1 cellular context compared by ENCODE assay signal in the genomic region with DNA sequence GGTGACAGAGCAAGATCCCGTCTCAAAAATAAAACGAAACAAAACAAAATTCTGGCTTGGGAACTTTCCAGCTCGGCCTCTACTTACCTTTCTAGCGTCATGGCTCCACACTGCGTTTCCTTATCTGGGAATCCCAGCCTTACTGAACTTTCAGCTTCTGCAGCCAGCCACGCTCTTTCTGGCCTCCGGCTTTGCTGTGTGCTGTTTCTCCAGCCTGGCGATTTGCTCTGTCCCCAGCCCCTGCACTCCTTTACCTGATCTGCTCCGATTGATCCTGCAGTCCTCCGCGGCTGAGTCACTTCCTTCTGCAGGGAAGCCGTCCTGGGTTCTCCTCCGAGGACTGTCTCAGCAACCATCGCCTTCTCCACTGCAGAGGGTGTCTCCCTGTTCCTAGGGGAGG.
TF ChIP-seq lines count a peak whose summit lies in the region.

No MANE protein-coding gene starts in this region.

TF ChIP-seq in K562, 482 proteins besides CTCF, POLR2A, EP300 and RAD21 (continued from another document and continues in another):
- TF ChIP-seq, protein P1, sequence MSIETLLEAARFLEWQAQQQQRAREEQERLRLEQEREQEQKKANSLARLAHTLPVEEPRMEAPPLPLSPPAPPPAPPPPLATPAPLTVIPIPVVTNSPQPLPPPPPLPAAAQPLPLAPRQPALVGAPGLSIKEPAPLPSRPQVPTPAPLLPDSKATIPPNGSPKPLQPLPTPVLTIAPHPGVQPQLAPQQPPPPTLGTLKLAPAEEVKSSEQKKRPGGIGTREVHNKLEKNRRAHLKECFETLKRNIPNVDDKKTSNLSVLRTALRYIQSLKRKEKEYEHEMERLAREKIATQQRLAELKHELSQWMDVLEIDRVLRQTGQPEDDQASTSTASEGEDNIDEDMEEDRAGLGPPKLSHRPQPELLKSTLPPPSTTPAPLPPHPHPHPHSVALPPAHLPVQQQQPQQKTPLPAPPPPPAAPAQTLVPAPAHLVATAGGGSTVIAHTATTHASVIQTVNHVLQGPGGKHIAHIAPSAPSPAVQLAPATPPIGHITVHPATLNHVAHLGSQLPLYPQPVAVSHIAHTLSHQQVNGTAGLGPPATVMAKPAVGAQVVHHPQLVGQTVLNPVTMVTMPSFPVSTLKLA (conservative IDR thresholded peaks at IDR 0.05): peak in 1 of 2 experiments; percentile 19; a peak in 1 of 4 replicates
- TF ChIP-seq, protein P2, sequence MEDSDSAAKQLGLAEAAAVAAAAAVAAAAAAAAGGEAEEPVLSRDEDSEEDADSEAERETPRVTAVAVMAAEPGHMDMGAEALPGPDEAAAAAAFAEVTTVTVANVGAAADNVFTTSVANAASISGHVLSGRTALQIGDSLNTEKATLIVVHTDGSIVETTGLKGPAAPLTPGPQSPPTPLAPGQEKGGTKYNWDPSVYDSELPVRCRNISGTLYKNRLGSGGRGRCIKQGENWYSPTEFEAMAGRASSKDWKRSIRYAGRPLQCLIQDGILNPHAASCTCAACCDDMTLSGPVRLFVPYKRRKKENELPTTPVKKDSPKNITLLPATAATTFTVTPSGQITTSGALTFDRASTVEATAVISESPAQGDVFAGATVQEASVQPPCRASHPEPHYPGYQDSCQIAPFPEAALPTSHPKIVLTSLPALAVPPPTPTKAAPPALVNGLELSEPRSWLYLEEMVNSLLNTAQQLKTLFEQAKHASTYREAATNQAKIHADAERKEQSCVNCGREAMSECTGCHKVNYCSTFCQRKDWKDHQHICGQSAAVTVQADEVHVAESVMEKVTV (CRISPR knock-in tag; IDR thresholded peaks at IDR 0.05): no peak
- TF ChIP-seq ZNF263 (CRISPR knock-in tag; IDR thresholded peaks at IDR 0.05; ENCODE audit: borderline replicate concordance) (peak; percentile 74), MTA3 (IDR thresholded peaks at IDR 0.05; ENCODE audit: borderline replicate concordance) (0 out of 2 replicates have a peak, but pooled peaks have one; percentile 20), MXI1 (IDR thresholded peaks at IDR 0.05; ENCODE audit: low read depth, low read length) (no peak), JUND (IDR thresholded peaks at IDR 0.05; ENCODE audit: borderline replicate concordance, low read depth, low read length) (peak; percentile 59), JUND (tag; IDR thresholded peaks at IDR 0.05; ENCODE audit: borderline replicate concordance, low read depth, low read length) (no peak), CAMTA2 (CRISPR knock-in tag; conservative IDR thresholded peaks at IDR 0.05) (0 out of 2 replicates have a peak, but pooled peaks have one; percentile 35), CREM (IDR thresholded peaks at IDR 0.05; ENCODE audit: low read depth) (peak; percentile 11; the same call in 1 of the 2 replicates), TEAD4 (IDR thresholded peaks at IDR 0.05; ENCODE audit: low read length) (no peak), TEAD4 (CRISPR knock-in tag; IDR thresholded peaks at IDR 0.05; ENCODE audit: borderline replicate concordance) (no peak), ARID1B (IDR thresholded peaks at IDR 0.05) (peak; percentile 67), IRF2 (CRISPR knock-in tag; IDR thresholded peaks at IDR 0.05) (no peak), SMARCA4 (IDR thresholded peaks at IDR 0.05) (0 out of 2 replicates have a peak, but pooled peaks have one; percentile 42), TAL1 (IDR thresholded peaks at IDR 0.05) (peak; percentile 5; the same call in 1 of the 2 replicates), CBFA2T3 (IDR thresholded peaks at IDR 0.05) (peak; percentile 52), ZNF212 (CRISPR knock-in tag; IDR thresholded peaks at IDR 0.05) (no peak), CXXC5 (CRISPR knock-in tag; IDR thresholded peaks at IDR 0.05) (0 out of 2 replicates have a peak, but pooled peaks have one; percentile 51)
- TF ChIP-seq, protein P3, sequence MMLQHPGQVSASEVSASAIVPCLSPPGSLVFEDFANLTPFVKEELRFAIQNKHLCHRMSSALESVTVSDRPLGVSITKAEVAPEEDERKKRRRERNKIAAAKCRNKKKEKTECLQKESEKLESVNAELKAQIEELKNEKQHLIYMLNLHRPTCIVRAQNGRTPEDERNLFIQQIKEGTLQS (IDR thresholded peaks at IDR 0.05): peak; percentile 17; the same call in 1 of the 2 replicates
- TF ChIP-seq, protein P3 (CRISPR knock-in tag; conservative IDR thresholded peaks at IDR 0.05): no peak
- TF ChIP-seq, protein P4, sequence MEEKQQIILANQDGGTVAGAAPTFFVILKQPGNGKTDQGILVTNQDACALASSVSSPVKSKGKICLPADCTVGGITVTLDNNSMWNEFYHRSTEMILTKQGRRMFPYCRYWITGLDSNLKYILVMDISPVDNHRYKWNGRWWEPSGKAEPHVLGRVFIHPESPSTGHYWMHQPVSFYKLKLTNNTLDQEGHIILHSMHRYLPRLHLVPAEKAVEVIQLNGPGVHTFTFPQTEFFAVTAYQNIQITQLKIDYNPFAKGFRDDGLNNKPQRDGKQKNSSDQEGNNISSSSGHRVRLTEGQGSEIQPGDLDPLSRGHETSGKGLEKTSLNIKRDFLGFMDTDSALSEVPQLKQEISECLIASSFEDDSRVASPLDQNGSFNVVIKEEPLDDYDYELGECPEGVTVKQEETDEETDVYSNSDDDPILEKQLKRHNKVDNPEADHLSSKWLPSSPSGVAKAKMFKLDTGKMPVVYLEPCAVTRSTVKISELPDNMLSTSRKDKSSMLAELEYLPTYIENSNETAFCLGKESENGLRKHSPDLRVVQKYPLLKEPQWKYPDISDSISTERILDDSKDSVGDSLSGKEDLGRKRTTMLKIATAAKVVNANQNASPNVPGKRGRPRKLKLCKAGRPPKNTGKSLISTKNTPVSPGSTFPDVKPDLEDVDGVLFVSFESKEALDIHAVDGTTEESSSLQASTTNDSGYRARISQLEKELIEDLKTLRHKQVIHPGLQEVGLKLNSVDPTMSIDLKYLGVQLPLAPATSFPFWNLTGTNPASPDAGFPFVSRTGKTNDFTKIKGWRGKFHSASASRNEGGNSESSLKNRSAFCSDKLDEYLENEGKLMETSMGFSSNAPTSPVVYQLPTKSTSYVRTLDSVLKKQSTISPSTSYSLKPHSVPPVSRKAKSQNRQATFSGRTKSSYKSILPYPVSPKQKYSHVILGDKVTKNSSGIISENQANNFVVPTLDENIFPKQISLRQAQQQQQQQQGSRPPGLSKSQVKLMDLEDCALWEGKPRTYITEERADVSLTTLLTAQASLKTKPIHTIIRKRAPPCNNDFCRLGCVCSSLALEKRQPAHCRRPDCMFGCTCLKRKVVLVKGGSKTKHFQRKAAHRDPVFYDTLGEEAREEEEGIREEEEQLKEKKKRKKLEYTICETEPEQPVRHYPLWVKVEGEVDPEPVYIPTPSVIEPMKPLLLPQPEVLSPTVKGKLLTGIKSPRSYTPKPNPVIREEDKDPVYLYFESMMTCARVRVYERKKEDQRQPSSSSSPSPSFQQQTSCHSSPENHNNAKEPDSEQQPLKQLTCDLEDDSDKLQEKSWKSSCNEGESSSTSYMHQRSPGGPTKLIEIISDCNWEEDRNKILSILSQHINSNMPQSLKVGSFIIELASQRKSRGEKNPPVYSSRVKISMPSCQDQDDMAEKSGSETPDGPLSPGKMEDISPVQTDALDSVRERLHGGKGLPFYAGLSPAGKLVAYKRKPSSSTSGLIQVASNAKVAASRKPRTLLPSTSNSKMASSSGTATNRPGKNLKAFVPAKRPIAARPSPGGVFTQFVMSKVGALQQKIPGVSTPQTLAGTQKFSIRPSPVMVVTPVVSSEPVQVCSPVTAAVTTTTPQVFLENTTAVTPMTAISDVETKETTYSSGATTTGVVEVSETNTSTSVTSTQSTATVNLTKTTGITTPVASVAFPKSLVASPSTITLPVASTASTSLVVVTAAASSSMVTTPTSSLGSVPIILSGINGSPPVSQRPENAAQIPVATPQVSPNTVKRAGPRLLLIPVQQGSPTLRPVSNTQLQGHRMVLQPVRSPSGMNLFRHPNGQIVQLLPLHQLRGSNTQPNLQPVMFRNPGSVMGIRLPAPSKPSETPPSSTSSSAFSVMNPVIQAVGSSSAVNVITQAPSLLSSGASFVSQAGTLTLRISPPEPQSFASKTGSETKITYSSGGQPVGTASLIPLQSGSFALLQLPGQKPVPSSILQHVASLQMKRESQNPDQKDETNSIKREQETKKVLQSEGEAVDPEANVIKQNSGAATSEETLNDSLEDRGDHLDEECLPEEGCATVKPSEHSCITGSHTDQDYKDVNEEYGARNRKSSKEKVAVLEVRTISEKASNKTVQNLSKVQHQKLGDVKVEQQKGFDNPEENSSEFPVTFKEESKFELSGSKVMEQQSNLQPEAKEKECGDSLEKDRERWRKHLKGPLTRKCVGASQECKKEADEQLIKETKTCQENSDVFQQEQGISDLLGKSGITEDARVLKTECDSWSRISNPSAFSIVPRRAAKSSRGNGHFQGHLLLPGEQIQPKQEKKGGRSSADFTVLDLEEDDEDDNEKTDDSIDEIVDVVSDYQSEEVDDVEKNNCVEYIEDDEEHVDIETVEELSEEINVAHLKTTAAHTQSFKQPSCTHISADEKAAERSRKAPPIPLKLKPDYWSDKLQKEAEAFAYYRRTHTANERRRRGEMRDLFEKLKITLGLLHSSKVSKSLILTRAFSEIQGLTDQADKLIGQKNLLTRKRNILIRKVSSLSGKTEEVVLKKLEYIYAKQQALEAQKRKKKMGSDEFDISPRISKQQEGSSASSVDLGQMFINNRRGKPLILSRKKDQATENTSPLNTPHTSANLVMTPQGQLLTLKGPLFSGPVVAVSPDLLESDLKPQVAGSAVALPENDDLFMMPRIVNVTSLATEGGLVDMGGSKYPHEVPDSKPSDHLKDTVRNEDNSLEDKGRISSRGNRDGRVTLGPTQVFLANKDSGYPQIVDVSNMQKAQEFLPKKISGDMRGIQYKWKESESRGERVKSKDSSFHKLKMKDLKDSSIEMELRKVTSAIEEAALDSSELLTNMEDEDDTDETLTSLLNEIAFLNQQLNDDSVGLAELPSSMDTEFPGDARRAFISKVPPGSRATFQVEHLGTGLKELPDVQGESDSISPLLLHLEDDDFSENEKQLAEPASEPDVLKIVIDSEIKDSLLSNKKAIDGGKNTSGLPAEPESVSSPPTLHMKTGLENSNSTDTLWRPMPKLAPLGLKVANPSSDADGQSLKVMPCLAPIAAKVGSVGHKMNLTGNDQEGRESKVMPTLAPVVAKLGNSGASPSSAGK (IDR thresholded peaks at IDR 0.05): no peak
- TF ChIP-seq, protein P5, sequence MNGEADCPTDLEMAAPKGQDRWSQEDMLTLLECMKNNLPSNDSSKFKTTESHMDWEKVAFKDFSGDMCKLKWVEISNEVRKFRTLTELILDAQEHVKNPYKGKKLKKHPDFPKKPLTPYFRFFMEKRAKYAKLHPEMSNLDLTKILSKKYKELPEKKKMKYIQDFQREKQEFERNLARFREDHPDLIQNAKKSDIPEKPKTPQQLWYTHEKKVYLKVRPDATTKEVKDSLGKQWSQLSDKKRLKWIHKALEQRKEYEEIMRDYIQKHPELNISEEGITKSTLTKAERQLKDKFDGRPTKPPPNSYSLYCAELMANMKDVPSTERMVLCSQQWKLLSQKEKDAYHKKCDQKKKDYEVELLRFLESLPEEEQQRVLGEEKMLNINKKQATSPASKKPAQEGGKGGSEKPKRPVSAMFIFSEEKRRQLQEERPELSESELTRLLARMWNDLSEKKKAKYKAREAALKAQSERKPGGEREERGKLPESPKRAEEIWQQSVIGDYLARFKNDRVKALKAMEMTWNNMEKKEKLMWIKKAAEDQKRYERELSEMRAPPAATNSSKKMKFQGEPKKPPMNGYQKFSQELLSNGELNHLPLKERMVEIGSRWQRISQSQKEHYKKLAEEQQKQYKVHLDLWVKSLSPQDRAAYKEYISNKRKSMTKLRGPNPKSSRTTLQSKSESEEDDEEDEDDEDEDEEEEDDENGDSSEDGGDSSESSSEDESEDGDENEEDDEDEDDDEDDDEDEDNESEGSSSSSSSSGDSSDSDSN (IDR thresholded peaks at IDR 0.05; ENCODE audit: borderline replicate concordance in 1 of 2, low read depth in 2 of 2, low read length in 2 of 2): 0 out of 4 replicates have a peak, but pooled peaks of 1 of the 2 experiments have one; percentile 51
- TF ChIP-seq, protein P6, sequence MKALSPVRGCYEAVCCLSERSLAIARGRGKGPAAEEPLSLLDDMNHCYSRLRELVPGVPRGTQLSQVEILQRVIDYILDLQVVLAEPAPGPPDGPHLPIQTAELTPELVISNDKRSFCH (CRISPR knock-in tag; IDR thresholded peaks at IDR 0.05): no peak
- TF ChIP-seq, protein P6 (tag; IDR thresholded peaks at IDR 0.05): 0 out of 2 replicates have a peak, but pooled peaks have one; percentile 32
- TF ChIP-seq, protein P7, sequence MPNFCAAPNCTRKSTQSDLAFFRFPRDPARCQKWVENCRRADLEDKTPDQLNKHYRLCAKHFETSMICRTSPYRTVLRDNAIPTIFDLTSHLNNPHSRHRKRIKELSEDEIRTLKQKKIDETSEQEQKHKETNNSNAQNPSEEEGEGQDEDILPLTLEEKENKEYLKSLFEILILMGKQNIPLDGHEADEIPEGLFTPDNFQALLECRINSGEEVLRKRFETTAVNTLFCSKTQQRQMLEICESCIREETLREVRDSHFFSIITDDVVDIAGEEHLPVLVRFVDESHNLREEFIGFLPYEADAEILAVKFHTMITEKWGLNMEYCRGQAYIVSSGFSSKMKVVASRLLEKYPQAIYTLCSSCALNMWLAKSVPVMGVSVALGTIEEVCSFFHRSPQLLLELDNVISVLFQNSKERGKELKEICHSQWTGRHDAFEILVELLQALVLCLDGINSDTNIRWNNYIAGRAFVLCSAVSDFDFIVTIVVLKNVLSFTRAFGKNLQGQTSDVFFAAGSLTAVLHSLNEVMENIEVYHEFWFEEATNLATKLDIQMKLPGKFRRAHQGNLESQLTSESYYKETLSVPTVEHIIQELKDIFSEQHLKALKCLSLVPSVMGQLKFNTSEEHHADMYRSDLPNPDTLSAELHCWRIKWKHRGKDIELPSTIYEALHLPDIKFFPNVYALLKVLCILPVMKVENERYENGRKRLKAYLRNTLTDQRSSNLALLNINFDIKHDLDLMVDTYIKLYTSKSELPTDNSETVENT (CRISPR knock-in tag; IDR thresholded peaks at IDR 0.05): no peak
